ENCODE assay signal across 19 cellular contexts in genomic region chr13:48251616-48252081, GRCh38. TPM values are rescaled to one million over a fixed set of nuclear protein-coding genes. Genes with fewer than 3 reads are reported as not detected.
A peak's percentile ranks its signal among the peaks of the same experiment; 100 is the strongest.
DNase-seq lines count a peak whose midpoint lies in the region; ATAC-seq, FAIRE-seq and TF ChIP-seq lines count a peak whose summit lies in the region.
"Had no signal": no experiment of that assay in that cellular context is flagged by ENCODE, and none has a peak within 500 bp of the region (broad histone marks: within the 10 kb centered on the region; RNA-seq: fewer than 3 reads in every experiment).

No MANE protein-coding gene starts in this region.

- no peak for TF ChIP-seq EP300 in HepG2 (IDR thresholded peaks at IDR 0.05; ENCODE audit: low read depth in 2 of 2, low read length in 2 of 2)
- no peak for TF ChIP-seq EP300 in HepG2 (CRISPR knock-in tag; IDR thresholded peaks at IDR 0.05; ENCODE audit: borderline replicate concordance)

- no peak for TF ChIP-seq POLR2A in HepG2 (IDR thresholded peaks at IDR 0.05; ENCODE audit: insufficient read depth in 1 of 2, low read depth in 2 of 2, low read length in 2 of 2)

- no peak overlapping the region for H3K4me3 ChIP-seq in right cardiac atrium (ENCODE audit: low read length)
- no peak overlapping the region for H3K4me3 ChIP-seq in upper lobe of right lung
- H3K4me3 ChIP-seq in HepG2 (replicated peaks in 1 of 3; ENCODE audit: insufficient read depth in 1 of 3, low read depth in 2 of 3, low read length in 3 of 3), result no peak overlapping the region

- no peaks in the 10 kb centered on the region for H3K9me3 Mint-ChIP-seq in CD14-positive monocyte
- H3K9me3 Mint-ChIP-seq: activated naive CD4-positive, alpha-beta T cell treated with anti-CD3 and anti-CD28 coated beads, Interleukin-2, amount 10 ng/mL, durations not matched to agents 7 days and 5 days; HFFc6; T-helper 2 cell treated with Interferon-gamma antibody and Interleukin-4, amounts not matched to agents 5 μg/mL and 100 μg/mL, for 36 hours; type B pancreatic cell had no signal

- in situ Hi-C loops in HepG2 (cut with HindIII; ENCODE audit: extremely low pct_ligation_motif_present, low pct_unique_long_range_greater_than_20kb), result no loop called here

- peaks cover 0 to 2% (median 0%) of the 10 kb centered on the region in 3 donors for H3K27me3 Mint-ChIP-seq in CD14-positive monocyte (ENCODE audit: low read depth in 3 of 3)
- H3K27me3 Mint-ChIP-seq: activated naive CD4-positive, alpha-beta T cell treated with anti-CD3 and anti-CD28 coated beads, Interleukin-2, amount 10 ng/mL, durations not matched to agents 7 days and 5 days; type B pancreatic cell had no signal

- no peaks in the 10 kb centered on the region for H4K20me1 ChIP-seq in HepG2 (ENCODE audit: insufficient read depth, low read length)

- H3K9ac ChIP-seq in HepG2 (ENCODE audit: insufficient read depth, low read depth, low read length), result no peak overlapping the region
- H3K9ac ChIP-seq: KMS-11 had no signal

- intact Hi-C loops in right cardiac atrium (cut with DNase I) (no loop called here), upper lobe of right lung (cut with DNase I) (no loop called here), CD14-positive monocyte (cut with micrococcal nuclease) (no loop called here), HepG2 (cut with micrococcal nuclease; ENCODE audit: unreplicated experiment) (no loop called here)

- 55% methylated on average over 3 of the region's 3 CpGs for WGBS in right cardiac atrium
- WGBS in HepG2 (ENCODE audit: low lambda C conversion rate), result 96% methylated on average over 3 of the region's 3 CpGs

- H3K79me2 ChIP-seq in HepG2 (ENCODE audit: insufficient read depth, low read length), result peaks cover 30% of the 10 kb centered on the region

- TF ChIP-seq CTCF in upper lobe of right lung (IDR thresholded peaks at IDR 0.05) (no peak), CD14-positive monocyte (IDR thresholded peaks at IDR 0.05) (no peak), HepG2 (CRISPR knock-in tag; IDR thresholded peaks at IDR 0.05) (no peak)

- CTCF ChIA-PET in HepG2 (lab: Yijun Ruan, JAX; ENCODE audit: low intra/inter-chr PET ratio, low total read pairs), result no interaction called here

- H3K27me3 ChIP-seq in right cardiac atrium (ENCODE audit: control insufficient read depth, insufficient read depth) (no peaks in the 10 kb centered on the region), upper lobe of right lung (no peaks in the 10 kb centered on the region), HepG2 (ENCODE audit: control insufficient read depth in 1 of 2, insufficient read depth in 2 of 2, low read length in 2 of 2) (no peaks in the 10 kb centered on the region)

- H3K4me1 ChIP-seq in right cardiac atrium (ENCODE audit: control insufficient read depth, insufficient read depth, low read length), result peaks cover 3% of the 10 kb centered on the region
- peaks cover 38% of the 10 kb centered on the region for H3K4me1 ChIP-seq in upper lobe of right lung
- H3K4me1 ChIP-seq in HepG2 (ENCODE audit: insufficient read depth, low read length), result peaks cover 36% of the 10 kb centered on the region

- H3K4me2 ChIP-seq in HepG2 (ENCODE audit: low read depth, low read length), result no peak overlapping the region
- H3K4me2 ChIP-seq: KMS-11 had no signal

- H3K36me3 ChIP-seq in upper lobe of right lung, result peaks cover 32% of the 10 kb centered on the region
- H3K36me3 ChIP-seq in HepG2 (replicated peaks in 1 of 2; ENCODE audit: control insufficient read depth in 1 of 2, insufficient read depth in 2 of 2, low read length in 2 of 2), result peaks cover 6 to 20% of the 10 kb centered on the region in 2 experiments

- no peak overlapping the region for H2AFZ ChIP-seq in HepG2 (ENCODE audit: low read length)

- H3K27ac Mint-ChIP-seq in CD14-positive monocyte, result no peak overlapping the region
- H3K27ac Mint-ChIP-seq: activated naive CD4-positive, alpha-beta T cell treated with anti-CD3 and anti-CD28 coated beads, Interleukin-2, amount 10 ng/mL, durations not matched to agents 7 days and 5 days; HFFc6; T-helper 2 cell treated with Interferon-gamma antibody and Interleukin-4, amounts not matched to agents 5 μg/mL and 100 μg/mL, for 36 hours; type B pancreatic cell had no signal

- H3K9me3 ChIP-seq in right cardiac atrium (ENCODE audit: control insufficient read depth, low read length), result no peaks in the 10 kb centered on the region
- H3K9me3 ChIP-seq in upper lobe of right lung, result no peaks in the 10 kb centered on the region
- no peaks in the 10 kb centered on the region for H3K9me3 ChIP-seq in HepG2 (ENCODE audit: low read length)

- H3K27ac ChIP-seq in right cardiac atrium (ENCODE audit: low read length) (no peak overlapping the region), upper lobe of right lung (no peak overlapping the region), HepG2 (ENCODE audit: extremely low read length, insufficient read depth, low read length) (no peak overlapping the region)
- H3K27ac ChIP-seq: C4-2B, epithelial cell of prostate, KMS-11 had no signal

- no peak overlapping the region for H3K4me3 Mint-ChIP-seq in CD14-positive monocyte
- H3K4me3 Mint-ChIP-seq: activated naive CD4-positive, alpha-beta T cell treated with anti-CD3 and anti-CD28 coated beads, Interleukin-2, amount 10 ng/mL, durations not matched to agents 7 days and 5 days; HFFc6; T-helper 2 cell treated with Interferon-gamma antibody and Interleukin-4, amounts not matched to agents 5 μg/mL and 100 μg/mL, for 36 hours; type B pancreatic cell had no signal

- DNase-seq in GM03348 (ENCODE audit: low spot score) (peak; percentile 51), cerebellum (ENCODE audit: low spot score) (peak; percentile 29), right cardiac atrium (peak; percentile 31 to 67 (median 36)), upper lobe of right lung (no peak), CD14-positive monocyte (ENCODE audit: low spot score) (no peak), HepG2 (ENCODE audit: low spot score) (no peak)
- DNase-seq: activated CD4-positive, CD25-positive, alpha-beta regulatory T cell treated with anti-CD3 and anti-CD28 coated beads, Interleukin-2, amount 50 U/mL, for 72 hours; activated naive CD4-positive, alpha-beta T cell treated with anti-CD3 and anti-CD28 coated beads, Interleukin-2, amount 10 ng/mL, durations not matched to agents 7 days and 5 days; cerebellar nuclear complex; EL; HFFc6; NCI-H1417 treated with DMSO at 0.1 percent for 48 hours; NCI-H226 had no signal

- TF ChIP-seq RAD21 in HepG2 (CRISPR knock-in tag; IDR thresholded peaks at IDR 0.05), result no peak

- POLR2A ChIA-PET in HepG2 (lab: Yijun Ruan, JAX), result no interaction called here

- peaks cover 9% of the 10 kb centered on the region for H3K4me1 Mint-ChIP-seq in CD14-positive monocyte

- no TSS peak for BruUV-seq in HepG2 (replicated peaks; lab: Mats Ljungman, UMichigan)

- peak; percentile 66 to 80 for ATAC-seq in right cardiac atrium
- ATAC-seq in upper lobe of right lung, result peak; percentile 30
- ATAC-seq in GM21367 (IDR thresholded peaks at IDR 0.05; ENCODE audit: unreplicated experiment), result no peak
- ATAC-seq in HepG2, result no peak

- no peak for FAIRE-seq in HepG2 (lab: Jason Lieb, UNC)

- peaks cover 43 to 53% of the 10 kb centered on the region in 2 donors for H3K36me3 Mint-ChIP-seq in CD14-positive monocyte

RNA-seq across cellular contexts. Expression of gene ITM2B, which starts 18.6 kb away (rescaled TPM):
- total RNA-seq in cerebellum (117 TPM), right cardiac atrium (100 to 1,000 TPM; 585 to 643 (median 613) TPM), upper lobe of right lung (802 TPM), HepG2 (2016; rRNA removed; fragmentation: Illumina TruSeq; extraction: Trizol) (80.7 and 158 TPM in 2 replicates)
- polyA plus RNA-seq in right cardiac atrium (633 TPM), CD14-positive monocyte (1,000 to 10,000 TPM; 1,502 to 1,657 TPM), HepG2 (2011; rRNA removed) (285 and 373 TPM in 2 replicates)
- total RNA-seq in HepG2 (2016; cell fraction: cytosol; rRNA removed; fragmentation: Illumina TruSeq; extraction: Trizol; ENCODE audit: low read depth), result 19.7 and 23.5 TPM in 2 replicates
- total RNA-seq in HepG2 (2016; cell fraction: insoluble cytoplasmic fraction; rRNA removed; fragmentation: Illumina TruSeq; extraction: Trizol), result 78.9 and 158 TPM in 2 replicates
- 28.8 and 29.1 TPM in 2 replicates for total RNA-seq in HepG2 (2016; cell fraction: membrane; rRNA removed; fragmentation: Illumina TruSeq; extraction: Trizol)
- 139 and 183 TPM in 2 replicates for total RNA-seq in HepG2 (2016; cell fraction: nucleus; rRNA removed; fragmentation: Illumina TruSeq; extraction: Trizol)
- 119 and 216 TPM in 2 replicates for polyA plus RNA-seq in HepG2 (2011; cell fraction: cytosol; rRNA removed)
- 51.2 and 79.9 TPM in 2 replicates for polyA plus RNA-seq in HepG2 (2011; cell fraction: nucleus; rRNA removed)
- polyA plus RNA-seq in HepG2 (2012), result 312 and 366 TPM in 2 replicates
- polyA plus RNA-seq in HepG2 (2016; cell fraction: cytosol; fragmentation: Illumina TruSeq; extraction: Trizol; ENCODE audit: low read depth), result 32.7 and 38.7 TPM in 2 replicates
- 145 and 159 TPM in 2 replicates for polyA plus RNA-seq in HepG2 (2016; cell fraction: insoluble cytoplasmic fraction; fragmentation: Illumina TruSeq; extraction: Trizol; ENCODE audit: low read depth)
- polyA plus RNA-seq in HepG2 (2016; cell fraction: membrane; fragmentation: Illumina TruSeq; extraction: Trizol; ENCODE audit: low read depth), result 44.0 and 47.1 TPM in 2 replicates
- 391 and 415 TPM in 2 replicates for polyA plus RNA-seq in HepG2 (2016; cell fraction: nucleus; fragmentation: Illumina TruSeq; extraction: Trizol; ENCODE audit: insufficient read depth, low read depth)
- 16.4 and 36.7 TPM in 2 replicates for polyA minus RNA-seq in HepG2 (2011; rRNA and poly(A)+ RNA removed; ENCODE audit: low replicate concordance)
- polyA minus RNA-seq in HepG2 (2011; cell fraction: cytosol; rRNA and poly(A)+ RNA removed), result 139 and 194 TPM in 2 replicates
- 29.0 and 53.7 TPM in 2 replicates for polyA minus RNA-seq in HepG2 (2011; cell fraction: nucleus; rRNA and poly(A)+ RNA removed)

RNA-seq across cellular contexts. Expression of gene RB1, which starts 51.9 kb away (rescaled TPM):
- total RNA-seq in cerebellum, result 37.9 TPM
- total RNA-seq in right cardiac atrium, result 10 to 100 TPM; 21.8 to 29.0 (median 27.3) TPM
- polyA plus RNA-seq in right cardiac atrium, result 12.3 TPM
- total RNA-seq in upper lobe of right lung, result 41.0 TPM
- 10 to 100 TPM; 29.9 to 38.8 TPM for polyA plus RNA-seq in CD14-positive monocyte
- total RNA-seq in HepG2 (2016; rRNA removed; fragmentation: Illumina TruSeq; extraction: Trizol), result 23.7 and 35.7 TPM in 2 replicates
- total RNA-seq in HepG2 (2016; cell fraction: cytosol; rRNA removed; fragmentation: Illumina TruSeq; extraction: Trizol; ENCODE audit: low read depth), result 2.6 and 3.1 TPM in 2 replicates
- total RNA-seq in HepG2 (2016; cell fraction: insoluble cytoplasmic fraction; rRNA removed; fragmentation: Illumina TruSeq; extraction: Trizol), result 21.7 and 35.5 TPM in 2 replicates
- total RNA-seq in HepG2 (2016; cell fraction: membrane; rRNA removed; fragmentation: Illumina TruSeq; extraction: Trizol), result 11.2 and 11.5 TPM in 2 replicates
- total RNA-seq in HepG2 (2016; cell fraction: nucleus; rRNA removed; fragmentation: Illumina TruSeq; extraction: Trizol), result 23.1 and 26.3 TPM in 2 replicates
- 11.0 and 15.6 TPM in 2 replicates for polyA plus RNA-seq in HepG2 (2011; rRNA removed)
- 6.0 and 9.8 TPM in 2 replicates for polyA plus RNA-seq in HepG2 (2011; cell fraction: cytosol; rRNA removed)
- polyA plus RNA-seq in HepG2 (2011; cell fraction: nucleus; rRNA removed), result 4.1 and 5.4 TPM in 2 replicates
- 15.5 and 15.8 TPM in 2 replicates for polyA plus RNA-seq in HepG2 (2012)
- polyA plus RNA-seq in HepG2 (2016; cell fraction: cytosol; fragmentation: Illumina TruSeq; extraction: Trizol; ENCODE audit: low read depth), result 0.92 and 0.93 TPM in 2 replicates
- polyA plus RNA-seq in HepG2 (2016; cell fraction: insoluble cytoplasmic fraction; fragmentation: Illumina TruSeq; extraction: Trizol; ENCODE audit: low read depth), result 34.7 and 35.7 TPM in 2 replicates
- polyA plus RNA-seq in HepG2 (2016; cell fraction: membrane; fragmentation: Illumina TruSeq; extraction: Trizol; ENCODE audit: low read depth), result 4.2 and 4.3 TPM in 2 replicates
- polyA plus RNA-seq in HepG2 (2016; cell fraction: nucleus; fragmentation: Illumina TruSeq; extraction: Trizol; ENCODE audit: insufficient read depth, low read depth), result 17.8 and 23.0 TPM in 2 replicates
- polyA minus RNA-seq in HepG2 (2011; rRNA and poly(A)+ RNA removed; ENCODE audit: low replicate concordance), result 7.8 and 8.2 TPM in 2 replicates
- 13.0 TPM in 2 replicates for polyA minus RNA-seq in HepG2 (2011; cell fraction: cytosol; rRNA and poly(A)+ RNA removed)
- 32.4 and 33.0 TPM in 2 replicates for polyA minus RNA-seq in HepG2 (2011; cell fraction: nucleus; rRNA and poly(A)+ RNA removed)

Comparison
In these comparisons a context has a peak if more than half of its experiments do, and no peak if none do; other contexts are left out.
1. DNase-seq: peak in GM03348 (single experiment), cerebellum (single experiment) and right cardiac atrium (3 of 3); none in upper lobe of right lung (single experiment), CD14-positive monocyte (single experiment) and HepG2 (single experiment).
2. ATAC-seq: peak in right cardiac atrium (2 of 2) and upper lobe of right lung (single experiment); none in GM21367 (single experiment) and HepG2 (single experiment).